Comparison of ENCODE assay signal across 8 cellular contexts in genomic region chr15:33737687-33738606, GRCh38.
DNase-seq lines count a peak whose midpoint lies in the region; ATAC-seq and TF ChIP-seq lines count a peak whose summit lies in the region.

No MANE protein-coding gene starts in this region.

- H3K4me3 ChIP-seq in MM.1S (ENCODE audit: low read length), result no peak overlapping the region
- H3K4me3 ChIP-seq in fibroblast of lung (replicated peaks in 1 of 4; ENCODE audit: control extremely low read depth in 1 of 4, insufficient read depth in 1 of 4, low read depth in 3 of 4, low read length in 4 of 4), result no peak overlapping the region
- H3K4me3 ChIP-seq in neural progenitor cell, result peak overlapping the region; percentile 4

- no peaks in the 10 kb centered on the region for H3F3A ChIP-seq in MM.1S (ENCODE audit: insufficient read depth, low read length)
- peaks cover 9% of the 10 kb centered on the region for H3F3A ChIP-seq in neural progenitor cell (ENCODE audit: low read depth)

- H3K4me2 ChIP-seq in MM.1S (ENCODE audit: low read depth, low read length) (peak overlapping the region; percentile 10; the same call in 1 of the 2 replicates), fibroblast of lung (ENCODE audit: extremely low read depth, insufficient read depth, low read length) (peak overlapping the region; percentile 13), neural progenitor cell (peak overlapping the region; percentile 68)

- H3K4me1 ChIP-seq in MM.1S (ENCODE audit: low read length), result no peaks in the 10 kb centered on the region
- no peaks in the 10 kb centered on the region for H3K4me1 ChIP-seq in fibroblast of lung (ENCODE audit: control insufficient read depth, extremely low read depth, insufficient read depth, low read length)
- peaks cover 7% of the 10 kb centered on the region for H3K4me1 ChIP-seq in neural progenitor cell

- H3K36me3 ChIP-seq in MM.1S (replicated peaks; ENCODE audit: insufficient read depth, low read length), result no peaks in the 10 kb centered on the region
- no peaks in the 10 kb centered on the region for H3K36me3 ChIP-seq in fibroblast of lung (ENCODE audit: control insufficient read depth, insufficient read depth, low read length)
- H3K36me3 ChIP-seq in neural progenitor cell, result no peaks in the 10 kb centered on the region

- H3K27me3 ChIP-seq in MM.1S (replicated peaks; ENCODE audit: insufficient read depth, low read length) (no peaks in the 10 kb centered on the region), fibroblast of lung (ENCODE audit: control insufficient read depth, insufficient read depth, low read length) (no peaks in the 10 kb centered on the region), neural progenitor cell (no peaks in the 10 kb centered on the region)

- no peak for ATAC-seq in HG02798 (IDR thresholded peaks at IDR 0.05; ENCODE audit: poor library complexity, unreplicated experiment)

- H4K20me1 ChIP-seq in MM.1S (ENCODE audit: insufficient read depth, low read length) (no peaks in the 10 kb centered on the region), fibroblast of lung (ENCODE audit: control insufficient read depth, extremely low read depth, insufficient read depth, low read length) (no peaks in the 10 kb centered on the region), neural progenitor cell (ENCODE audit: low read depth) (no peaks in the 10 kb centered on the region)

- no peaks in the 10 kb centered on the region for H3K36me3 Mint-ChIP-seq in neural progenitor cell

- peak; percentile 7 for DNase-seq in NCI-H2196 (lab: John Stamatoyannopoulos, UW; ENCODE audit: unreplicated experiment)
- no peak for DNase-seq in NCI-H2196 treated with DMSO at 0.1 percent for 48 hours (lab: John Stamatoyannopoulos, UW; ENCODE audit: unreplicated experiment)
- peak; percentile 41 for DNase-seq in MM.1S
- peak; percentile 42 for DNase-seq in activated CD4-positive, alpha-beta T cell treated with anti-CD3 and anti-CD28 coated beads for 48 hours
- peak; percentile 17 to 28 for DNase-seq in fibroblast of lung (ENCODE audit: low read depth in 2 of 2)
- peak; percentile 74 for DNase-seq in neural progenitor cell (ENCODE audit: low spot score)
- no peak for DNase-seq in NOMO-1 treated with dmso at 0.1 percent for 144 hours (lab: John Stamatoyannopoulos, UW; ENCODE audit: unreplicated experiment)

- no peaks in the 10 kb centered on the region for H3K27me3 Mint-ChIP-seq in neural progenitor cell (ENCODE audit: insufficient read depth, low read depth)

- no peaks in the 10 kb centered on the region for H3K9me3 Mint-ChIP-seq in neural progenitor cell

- H3K79me2 ChIP-seq in MM.1S (ENCODE audit: low read length) (no peaks in the 10 kb centered on the region), fibroblast of lung (ENCODE audit: control insufficient read depth, insufficient read depth, low read length) (no peaks in the 10 kb centered on the region), neural progenitor cell (ENCODE audit: low read depth) (no peaks in the 10 kb centered on the region)

- H3K9ac ChIP-seq in MM.1S (ENCODE audit: low read length) (no peak overlapping the region), fibroblast of lung (ENCODE audit: insufficient read depth, low read length) (no peak overlapping the region), neural progenitor cell (no peak overlapping the region)

- H2AFZ ChIP-seq in MM.1S (ENCODE audit: low read length) (no peak overlapping the region), fibroblast of lung (ENCODE audit: low read length) (no peak overlapping the region), neural progenitor cell (replicated peaks) (peak overlapping the region; percentile 74)

- H3K4me3 Mint-ChIP-seq in neural progenitor cell, result peak overlapping the region; percentile 47

- H3K27ac ChIP-seq in MM.1S (ENCODE audit: low read length), result no peak overlapping the region
- H3K27ac ChIP-seq in fibroblast of lung (ENCODE audit: insufficient read depth, low read length), result no peak overlapping the region
- no peak overlapping the region for H3K27ac ChIP-seq in neural progenitor cell

- H3K9me2 ChIP-seq in MM.1S (replicated peaks; ENCODE audit: insufficient read depth, low read length), result no peaks in the 10 kb centered on the region

- H3K27ac Mint-ChIP-seq in neural progenitor cell, result peak overlapping the region; percentile 6

- peaks cover 18% of the 10 kb centered on the region for H3K4me1 Mint-ChIP-seq in neural progenitor cell

- TF ChIP-seq CTCF in MM.1S (IDR thresholded peaks at IDR 0.05; ENCODE audit: low read length) (peak; percentile 91), fibroblast of lung (conservative IDR thresholded peaks at IDR 0.05 in 1 of 2, IDR thresholded peaks at IDR 0.05 in 1 of 2; ENCODE audit: low read depth in 1 of 2, low read length in 2 of 2) (peak; percentile 78 to 89), neural progenitor cell (IDR thresholded peaks at IDR 0.05) (peak; percentile 91)

- no peaks in the 10 kb centered on the region for H3K9me3 ChIP-seq in MM.1S (replicated peaks; ENCODE audit: insufficient read depth, low read length)
- H3K9me3 ChIP-seq in fibroblast of lung (ENCODE audit: control insufficient read depth, insufficient read depth, low read depth, low read length), result no peaks in the 10 kb centered on the region
- no peaks in the 10 kb centered on the region for H3K9me3 ChIP-seq in neural progenitor cell (ENCODE audit: low read depth)

Comparison
In these comparisons a context has a peak if more than half of its experiments do, and no peak if none do; other contexts are left out.
1. DNase-seq: peak in NCI-H2196 (single experiment), MM.1S (single experiment), activated CD4-positive, alpha-beta T cell treated with anti-CD3 and anti-CD28 coated beads for 48 hours (single experiment), fibroblast of lung (2 of 2) and neural progenitor cell (single experiment); none in NCI-H2196 treated with DMSO at 0.1 percent for 48 hours (single experiment) and NOMO-1 treated with dmso at 0.1 percent for 144 hours (single experiment).
2. H3K4me2 ChIP-seq: peak in every context shown above with its lines; median percentile 68 in neural progenitor cell; 13 in fibroblast of lung; 10 in MM.1S.
3. Peak in every context shown above with its lines, with median percentiles within 50 percentile points of each other: CTCF ChIP-seq.